In the genomic region with DNA sequence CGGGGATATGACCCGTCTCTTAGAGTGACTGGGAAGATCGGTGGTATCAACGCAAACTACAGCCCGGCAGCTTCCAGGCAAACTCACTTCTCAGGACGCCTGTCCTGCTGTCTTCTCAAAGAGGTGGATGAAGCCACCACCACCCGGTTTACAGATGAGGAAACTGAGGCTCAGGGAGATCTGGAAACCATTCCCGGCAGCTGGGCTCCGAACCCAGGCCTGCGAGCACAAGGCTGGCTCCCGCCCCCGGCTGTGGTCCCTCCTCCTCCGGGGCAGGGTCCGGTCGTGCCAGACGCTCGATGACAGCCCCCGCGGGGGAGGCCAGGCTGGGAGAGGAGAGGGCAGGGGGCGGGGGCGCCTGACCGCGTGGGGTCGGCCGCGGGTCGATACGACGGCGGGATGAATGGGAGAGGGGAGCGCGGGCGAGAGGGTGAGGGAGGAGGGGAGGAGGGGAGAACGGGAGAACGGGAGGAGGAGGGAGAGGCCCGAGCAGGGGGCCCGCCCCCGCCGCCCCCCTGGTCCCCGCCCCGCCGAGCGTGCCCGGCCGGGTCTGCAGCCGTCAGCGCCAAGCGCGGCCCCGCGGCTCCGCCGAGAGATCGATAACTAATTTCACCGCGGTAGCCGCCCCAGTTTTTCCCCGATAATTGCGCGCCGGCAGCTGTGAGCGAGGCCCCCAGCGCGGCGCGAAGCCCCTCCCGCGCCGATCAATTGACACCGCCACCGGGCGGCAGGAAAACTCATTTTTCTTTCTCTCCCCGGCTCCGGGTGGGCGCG, we compare ENCODE assay signal across 8 cellular contexts. TPM values are rescaled to one million over a fixed set of nuclear protein-coding genes. Genes with fewer than 3 reads are reported as not detected.
A peak's percentile ranks its signal among the peaks of the same experiment; 100 is the strongest.
DNase-seq lines count a peak whose midpoint lies in the region; ATAC-seq and TF ChIP-seq lines count a peak whose summit lies in the region.

No MANE protein-coding gene starts in this region.

- peaks cover 6% of the 10 kb centered on the region for H3K4me1 Mint-ChIP-seq in activated CD8-positive, alpha-beta memory T cell treated with anti-CD3 and anti-CD28 coated beads, Interleukin-2, amount 10 ng/mL, durations not matched to agents 7 days and 5 days
- H3K4me1 Mint-ChIP-seq in stimulated activated effector memory CD8-positive, alpha-beta T cell treated with anti-CD3 and anti-CD28 coated beads, Interleukin-12 subunit alpha, Interleukin-12 subunit beta, amount 100 ng/mL, for 72 hours: peaks cover 15% of the 10 kb centered on the region

- peak; percentile 27 for ATAC-seq in activated CD8-positive, alpha-beta memory T cell treated with anti-CD3 and anti-CD28 coated beads, Interleukin-2, amount 10 ng/mL, durations not matched to agents 7 days and 5 days
- ATAC-seq in stimulated activated effector memory CD8-positive, alpha-beta T cell treated with anti-CD3 and anti-CD28 coated beads, Interleukin-12 subunit alpha, Interleukin-12 subunit beta, amount 100 ng/mL, for 72 hours: no peak
- ATAC-seq in HG03139 (IDR thresholded peaks at IDR 0.05; ENCODE audit: unreplicated experiment): no peak
- ATAC-seq in GM21381 (IDR thresholded peaks at IDR 0.05; ENCODE audit: unreplicated experiment): no peak

- peak; percentile 31 for DNase-seq in NCI-H1092 treated with DMSO at 0.1 percent for 48 hours (lab: John Stamatoyannopoulos, UW)
- DNase-seq in NCI-H1092 (lab: John Stamatoyannopoulos, UW): no peak
- no peak for DNase-seq in activated CD8-positive, alpha-beta memory T cell treated with anti-CD3 and anti-CD28 coated beads, Interleukin-2, amount 10 ng/mL, durations not matched to agents 7 days and 5 days
- DNase-seq in iPS-NIHi7 (ENCODE audit: extremely low spot score): peak; percentile 62
- no peak for DNase-seq in stimulated activated effector memory CD8-positive, alpha-beta T cell treated with anti-CD3 and anti-CD28 coated beads, Interleukin-12 subunit alpha, Interleukin-12 subunit beta, amount 100 ng/mL, for 72 hours (ENCODE audit: low spot score in 2 of 2)
- DNase-seq in lower leg skin (ENCODE audit: low spot score in 2 of 2): no peak

- no peak for TF ChIP-seq POLR2A in lower leg skin (IDR thresholded peaks at IDR 0.05)

- H3K27ac Mint-ChIP-seq in activated CD8-positive, alpha-beta memory T cell treated with anti-CD3 and anti-CD28 coated beads, Interleukin-2, amount 10 ng/mL, durations not matched to agents 7 days and 5 days: no peak overlapping the region
- H3K27ac Mint-ChIP-seq in stimulated activated effector memory CD8-positive, alpha-beta T cell treated with anti-CD3 and anti-CD28 coated beads, Interleukin-12 subunit alpha, Interleukin-12 subunit beta, amount 100 ng/mL, for 72 hours: no peak overlapping the region

- intact Hi-C loops in lower leg skin (cut with DNase I; ENCODE audit: low total_unique reads): no loop called here

- no peaks in the 10 kb centered on the region for H3K36me3 Mint-ChIP-seq in activated CD8-positive, alpha-beta memory T cell treated with anti-CD3 and anti-CD28 coated beads, Interleukin-2, amount 10 ng/mL, durations not matched to agents 7 days and 5 days
- no peaks in the 10 kb centered on the region for H3K36me3 Mint-ChIP-seq in stimulated activated effector memory CD8-positive, alpha-beta T cell treated with anti-CD3 and anti-CD28 coated beads, Interleukin-12 subunit alpha, Interleukin-12 subunit beta, amount 100 ng/mL, for 72 hours

- CTCF ChIA-PET in activated CD8-positive, alpha-beta memory T cell treated with anti-CD3 and anti-CD28 coated beads, Interleukin-2, amount 10 ng/mL, durations not matched to agents 7 days and 5 days (lab: Charles Lee): no interaction called here

- no peaks in the 10 kb centered on the region for H3K9me3 Mint-ChIP-seq in activated CD8-positive, alpha-beta memory T cell treated with anti-CD3 and anti-CD28 coated beads, Interleukin-2, amount 10 ng/mL, durations not matched to agents 7 days and 5 days (ENCODE audit: low read depth)
- no peaks in the 10 kb centered on the region for H3K9me3 Mint-ChIP-seq in stimulated activated effector memory CD8-positive, alpha-beta T cell treated with anti-CD3 and anti-CD28 coated beads, Interleukin-12 subunit alpha, Interleukin-12 subunit beta, amount 100 ng/mL, for 72 hours

- H3K27me3 Mint-ChIP-seq in activated CD8-positive, alpha-beta memory T cell treated with anti-CD3 and anti-CD28 coated beads, Interleukin-2, amount 10 ng/mL, durations not matched to agents 7 days and 5 days: peaks cover 46% of the 10 kb centered on the region

- WGBS in lower leg skin, 2 donors: 2% methylated on average over 39 to 75 of the region's 76 CpGs

- TF ChIP-seq CTCF in lower leg skin (IDR thresholded peaks at IDR 0.05): no peak

- H3K4me3 ChIP-seq in lower leg skin (ENCODE audit: low read depth, poor library complexity, severe bottlenecking): no peak overlapping the region

- peak overlapping the region; percentile 37 for H3K4me3 Mint-ChIP-seq in activated CD8-positive, alpha-beta memory T cell treated with anti-CD3 and anti-CD28 coated beads, Interleukin-2, amount 10 ng/mL, durations not matched to agents 7 days and 5 days
- H3K4me3 Mint-ChIP-seq in stimulated activated effector memory CD8-positive, alpha-beta T cell treated with anti-CD3 and anti-CD28 coated beads, Interleukin-12 subunit alpha, Interleukin-12 subunit beta, amount 100 ng/mL, for 72 hours: peak overlapping the region; percentile 65

RNA-seq across cellular contexts. Expression of gene IGLL1, which starts 14.0 kb away (rescaled TPM):
- total RNA-seq in activated CD8-positive, alpha-beta memory T cell treated with anti-CD3 and anti-CD28 coated beads, Interleukin-2, amount 10 ng/mL, durations not matched to agents 7 days and 5 days: 1 to 10 TPM in 1 of 2 experiments, under 1 TPM in 1; 0.42 to 2.0 TPM
- total RNA-seq in lower leg skin: not detected

Comparison
In these comparisons a context has a peak if more than half of its experiments do, and no peak if none do; other contexts are left out.
1. DNase-seq: peak in NCI-H1092 treated with DMSO at 0.1 percent for 48 hours (single experiment) and iPS-NIHi7 (single experiment); none in NCI-H1092 (single experiment), activated CD8-positive, alpha-beta memory T cell treated with anti-CD3 and anti-CD28 coated beads, Interleukin-2, amount 10 ng/mL, durations not matched to agents 7 days and 5 days (single experiment), stimulated activated effector memory CD8-positive, alpha-beta T cell treated with anti-CD3 and anti-CD28 coated beads, Interleukin-12 subunit alpha, Interleukin-12 subunit beta, amount 100 ng/mL, for 72 hours (0 of 2) and lower leg skin (0 of 2).